ENCODE assay signal across 20 cellular contexts in genomic region chr10:81570878-81571794, GRCh38.
"Had no signal": no experiment of that assay in that cellular context is flagged by ENCODE, and none has a peak within 500 bp of the region (broad histone marks: within the 10 kb centered on the region; RNA-seq: fewer than 3 reads in every experiment).

No MANE protein-coding gene starts in this region.

- H3K4me3 Mint-ChIP-seq: activated CD4-positive, alpha-beta memory T cell treated with anti-CD3 and anti-CD28 coated beads for 36 hours; activated naive CD8-positive, alpha-beta T cell treated with anti-CD3 and anti-CD28 coated beads, Interleukin-2, amount 50 U/mL, for 24 hours; activated T-cell treated with anti-CD3 and anti-CD28 coated beads, Interleukin-2, amount 50 U/mL, for 72 hours; brain; dendritic cell treated with granulocyte-macrophage colony-stimulating factor and Interleukin-4, amounts not matched to agents 40 ng/mL and 50 ng/mL, for 4 days; immature natural killer cell; T-helper 17 cell had no signal

- H3K27me3 ChIP-seq: tibial artery had no signal

- H3K27ac Mint-ChIP-seq: activated CD4-positive, alpha-beta memory T cell treated with anti-CD3 and anti-CD28 coated beads for 36 hours; activated naive CD8-positive, alpha-beta T cell treated with anti-CD3 and anti-CD28 coated beads, Interleukin-2, amount 50 U/mL, for 24 hours; activated T-cell treated with anti-CD3 and anti-CD28 coated beads, Interleukin-2, amount 50 U/mL, for 72 hours; brain; dendritic cell treated with granulocyte-macrophage colony-stimulating factor and Interleukin-4, amounts not matched to agents 40 ng/mL and 50 ng/mL, for 4 days; immature natural killer cell; T-helper 17 cell had no signal

- H3K27ac ChIP-seq: tibial artery had no signal

- ATAC-seq: activated T-cell treated with anti-CD3 and anti-CD28 coated beads, Interleukin-2, amount 50 U/mL, for 72 hours; T-helper 17 cell had no signal

- DNase-seq: activated CD4-positive, alpha-beta memory T cell treated with anti-CD3 and anti-CD28 coated beads for 36 hours; activated CD4-positive, alpha-beta T cell treated with anti-CD3 and anti-CD28 coated beads for 48 hours; activated effector memory CD4-positive, alpha-beta T cell treated with anti-CD3 and anti-CD28 coated beads, Interleukin-2, amount 50 U/mL, for 16 hours; activated naive CD4-positive, alpha-beta T cell treated with anti-CD3 and anti-CD28 coated beads, Interleukin-2, amount 50 U/mL, for 16 hours; activated naive CD8-positive, alpha-beta T cell treated with anti-CD3 and anti-CD28 coated beads, Interleukin-2, amount 50 U/mL, for 24 hours; activated T-cell treated with anti-CD3 and anti-CD28 coated beads, Interleukin-2, amount 50 U/mL, for 72 hours; anterior cingulate cortex; effector CD8-positive, alpha-beta T cell; foreskin melanocyte; immature natural killer cell; mesenchymal stem cell; occipital lobe; stimulated activated CD4-positive, alpha-beta T cell treated with anti-CD3 and anti-CD28 coated beads, Interleukin-4, amount 100 ng/mL, for 1 hour; stimulated activated naive CD4-positive, alpha-beta T cell treated with Interleukin-2 at 50 U/mL for 16 hours; substantia nigra; SW 1271; T-helper 17 cell; tibial artery had no signal

- H3K4me1 ChIP-seq: tibial artery had no signal

- H3K27me3 Mint-ChIP-seq: activated CD4-positive, alpha-beta memory T cell treated with anti-CD3 and anti-CD28 coated beads for 36 hours; activated naive CD8-positive, alpha-beta T cell treated with anti-CD3 and anti-CD28 coated beads, Interleukin-2, amount 50 U/mL, for 24 hours; brain; dendritic cell treated with granulocyte-macrophage colony-stimulating factor and Interleukin-4, amounts not matched to agents 40 ng/mL and 50 ng/mL, for 4 days; T-helper 17 cell had no signal

- H3K9me3 ChIP-seq: tibial artery had no signal

- H3K4me3 ChIP-seq: tibial artery had no signal

- H3K36me3 ChIP-seq: tibial artery had no signal

- H3K36me3 Mint-ChIP-seq: activated CD4-positive, alpha-beta memory T cell treated with anti-CD3 and anti-CD28 coated beads for 36 hours; brain had no signal

- H3K4me1 Mint-ChIP-seq: activated naive CD8-positive, alpha-beta T cell treated with anti-CD3 and anti-CD28 coated beads, Interleukin-2, amount 50 U/mL, for 24 hours; immature natural killer cell; T-helper 17 cell had no signal
